ENCODE assay signal across 8 cellular contexts in genomic region chr12:68240975-68241374, GRCh38. TPM values are rescaled to one million over a fixed set of nuclear protein-coding genes. Genes with fewer than 3 reads are reported as not detected.
DNase-seq lines count a peak whose midpoint lies in the region; TF ChIP-seq lines count a peak whose summit lies in the region.

No MANE protein-coding gene starts in this region.

- H3K79me2 ChIP-seq in GM23248 (ENCODE audit: insufficient read depth) (no peaks in the 10 kb centered on the region), mesendoderm (ENCODE audit: control insufficient read depth, insufficient read depth, low read length) (no peaks in the 10 kb centered on the region)

- no peak overlapping the region for H2BK12ac ChIP-seq in neuronal stem cell (ENCODE audit: low read length)

- H2BK5ac ChIP-seq in mesendoderm (ENCODE audit: low read length) (no peak overlapping the region), neuronal stem cell (ENCODE audit: low read length) (no peak overlapping the region)

- peak overlapping the region; percentile 28 for H3K9ac ChIP-seq in GM23248
- no peak overlapping the region for H3K9ac ChIP-seq in mesendoderm (ENCODE audit: low read length)
- H3K9ac ChIP-seq in neuronal stem cell (ENCODE audit: low read depth, low read length, poor library complexity): no peak overlapping the region

- H2AK5ac ChIP-seq in mesendoderm (ENCODE audit: low read length) (no peak overlapping the region), neuronal stem cell (ENCODE audit: low read depth, low read length) (no peak overlapping the region)

- H3K79me1 ChIP-seq in mesendoderm (ENCODE audit: low read length) (no peaks in the 10 kb centered on the region), neuronal stem cell (ENCODE audit: low read depth, low read length) (no peaks in the 10 kb centered on the region)

- H3F3A ChIP-seq in GM23248 (ENCODE audit: insufficient read depth): peaks cover 33% of the 10 kb centered on the region

- H2BK15ac ChIP-seq in mesendoderm (replicated peaks; ENCODE audit: low read depth) (no peak overlapping the region), neuronal stem cell (ENCODE audit: low read length) (no peak overlapping the region)

- no peak overlapping the region for H3K23ac ChIP-seq in mesendoderm (ENCODE audit: low read length)
- H3K23ac ChIP-seq in neuronal stem cell (ENCODE audit: low read depth, low read length, poor library complexity): no peak overlapping the region

- H3K27me3 ChIP-seq in GM23248 (replicated peaks; ENCODE audit: insufficient read depth) (no peaks in the 10 kb centered on the region), mesendoderm (ENCODE audit: insufficient read depth, low read length, poor library complexity) (no peaks in the 10 kb centered on the region), tibial nerve (no peaks in the 10 kb centered on the region), neuronal stem cell (ENCODE audit: control insufficient read depth in 3 of 3, insufficient read depth in 3 of 3, low read depth in 1 of 3, low read length in 3 of 3) (no peaks in the 10 kb centered on the region)

- TF ChIP-seq CTCF in GM12864 (IDR thresholded peaks at IDR 0.05; ENCODE audit: low read depth, low read length, missing control alignments) (no peak), tibial nerve (IDR thresholded peaks at IDR 0.05) (no peak)

- H3K36me3 ChIP-seq in GM23248 (ENCODE audit: low read depth): no peaks in the 10 kb centered on the region
- H3K36me3 ChIP-seq in mesendoderm (ENCODE audit: control insufficient read depth, insufficient read depth, low read length): no peaks in the 10 kb centered on the region
- H3K36me3 ChIP-seq in tibial nerve: no peaks in the 10 kb centered on the region
- H3K36me3 ChIP-seq in neuronal stem cell (replicated peaks in 1 of 2; ENCODE audit: control insufficient read depth in 2 of 2, insufficient read depth in 2 of 2, low read length in 2 of 2): no peaks in the 10 kb centered on the region

- H3K18ac ChIP-seq in mesendoderm (ENCODE audit: low read length) (no peak overlapping the region), neuronal stem cell (ENCODE audit: low read length) (no peak overlapping the region)

- H4K8ac ChIP-seq in mesendoderm (ENCODE audit: low read depth, low read length): no peak overlapping the region
- H4K8ac ChIP-seq in neuronal stem cell (ENCODE audit: low read depth, low read length): no peak overlapping the region

- no peak overlapping the region for H3K56ac ChIP-seq in mesendoderm (ENCODE audit: low read length)

- no peak for TF ChIP-seq POLR2A in tibial nerve (IDR thresholded peaks at IDR 0.05)

- H3K4me3 ChIP-seq in GM12864 (ENCODE audit: low read depth, low read length) (no peak overlapping the region), GM23248 (no peak overlapping the region), mesendoderm (ENCODE audit: low read length) (no peak overlapping the region), tibial nerve (no peak overlapping the region), neuronal stem cell (ENCODE audit: low read length in 2 of 2) (no peak overlapping the region)

- peak overlapping the region; percentile 87 for H3K27ac ChIP-seq in GM23248
- H3K27ac ChIP-seq in mesendoderm (ENCODE audit: low read depth, low read length): no peak overlapping the region
- peak overlapping the region in 3 of 4 donors; percentile 11 to 65 (median 53) for H3K27ac ChIP-seq in tibial nerve
- H3K27ac ChIP-seq in neuronal stem cell (replicated peaks; ENCODE audit: low read length): no peak overlapping the region

- DNase-seq in GM12864 (ENCODE audit: low read depth) (peak; percentile 66), GM23248 (peak; percentile 59), NCI-H69 (lab: John Stamatoyannopoulos, UW) (peak; percentile 34), mesendoderm (no peak), tibial nerve (ENCODE audit: low spot score in 2 of 2) (no peak), neuronal stem cell (ENCODE audit: low spot score) (no peak)
- peak; percentile 54 for DNase-seq in activated naive CD4-positive, alpha-beta T cell treated with Interleukin-2 at 50 U/mL for 16 hours
- DNase-seq in effector CD8-positive, alpha-beta T cell (lab: John Stamatoyannopoulos, UW): no peak

- H2AFZ ChIP-seq in GM23248 (peak overlapping the region; percentile 43), neuronal stem cell (ENCODE audit: low read length) (no peak overlapping the region)

- no peak for TF ChIP-seq EP300 in tibial nerve (IDR thresholded peaks at IDR 0.05)

- H3K14ac ChIP-seq in neuronal stem cell (ENCODE audit: low read length): no peak overlapping the region

- 19 to 42% methylated on average over 1 of the region's 1 CpG for WGBS in GM23248 (ENCODE audit: low coverage in 1 of 2, low lambda C conversion rate in 2 of 2, missing lambda C conversion rate in 2 of 2), 2 experiments
- WGBS in mesendoderm (ENCODE audit: extremely low coverage, insufficient coverage, low lambda C conversion rate): no CpG with 5 or more reads among the region's 1 CpG
- 36 to 50% methylated on average over 1 of the region's 1 CpG for WGBS in tibial nerve, 2 donors
- WGBS in neuronal stem cell (ENCODE audit: extremely low coverage in 2 of 2, insufficient read length in 2 of 2, insufficient replicate concordance in 1 of 2), 2 donors: no CpG with 5 or more reads among the region's 1 CpG

- in situ Hi-C loops in GM23248 (cut with MboI): no loop called here

- no peaks in the 10 kb centered on the region for H3K9me2 ChIP-seq in GM23248 (ENCODE audit: insufficient read depth)

- H4K20me1 ChIP-seq in GM23248 (ENCODE audit: insufficient read depth): no peaks in the 10 kb centered on the region

- peak overlapping the region; percentile 31 for H3K4ac ChIP-seq in mesendoderm (ENCODE audit: low read depth, low read length)
- H3K4ac ChIP-seq in neuronal stem cell (ENCODE audit: low read length): no peak overlapping the region

- peak overlapping the region; percentile 41 for H3K4me2 ChIP-seq in GM23248 (ENCODE audit: unreplicated experiment)
- no peak overlapping the region for H3K4me2 ChIP-seq in mesendoderm (ENCODE audit: low read length)
- no peak overlapping the region for H3K4me2 ChIP-seq in neuronal stem cell (ENCODE audit: insufficient read depth, low read length, poor library complexity, severe bottlenecking)

- no peak overlapping the region for H4K5ac ChIP-seq in mesendoderm (ENCODE audit: low read length)

- peaks cover 36% of the 10 kb centered on the region for H3K4me1 ChIP-seq in GM23248 (ENCODE audit: insufficient read depth)
- no peaks in the 10 kb centered on the region for H3K4me1 ChIP-seq in mesendoderm (ENCODE audit: control insufficient read depth, low read depth, low read length)
- H3K4me1 ChIP-seq in tibial nerve: peaks cover 0 to 33% (median 2%) of the 10 kb centered on the region in 4 donors
- peaks cover 4 to 5% of the 10 kb centered on the region in 2 donors for H3K4me1 ChIP-seq in neuronal stem cell (ENCODE audit: control insufficient read depth in 2 of 2, insufficient read depth in 1 of 2, low read depth in 1 of 2, low read length in 2 of 2)

- no peaks in the 10 kb centered on the region for H3K9me3 ChIP-seq in GM23248 (ENCODE audit: low read depth)
- H3K9me3 ChIP-seq in tibial nerve: no peaks in the 10 kb centered on the region
- no peaks in the 10 kb centered on the region for H3K9me3 ChIP-seq in neuronal stem cell (replicated peaks in 1 of 2; ENCODE audit: control insufficient read depth in 2 of 2, insufficient read depth in 1 of 2, low read depth in 1 of 2, low read length in 2 of 2)

- no peak overlapping the region for H4K91ac ChIP-seq in neuronal stem cell (ENCODE audit: low read depth, low read length, poor library complexity)

- no peak overlapping the region for H2BK120ac ChIP-seq in mesendoderm (ENCODE audit: low read depth, low read length)
- H2BK120ac ChIP-seq in neuronal stem cell (ENCODE audit: low read depth, low read length): no peak overlapping the region

RNA-seq across cellular contexts. Expression of gene IL22, which starts 12.4 kb away (rescaled TPM):
- not detected in 2 replicates for total RNA-seq in GM23248 (2014; rRNA removed; shearing (Covaris generic))
- polyA plus RNA-seq in GM23248 (2016; fragmentation: Nextera tagmentation; extraction: Ambion mirVana): not detected in 2 replicates
- not detected for polyA plus RNA-seq in mesendoderm (2013, experiment 1 of 2)
- not detected for polyA plus RNA-seq in mesendoderm (2013, experiment 2 of 2)
- not detected for total RNA-seq in tibial nerve
- not detected for polyA plus RNA-seq in neuronal stem cell (2013, experiment 1 of 2)
- not detected for polyA plus RNA-seq in neuronal stem cell (2013, experiment 2 of 2)

RNA-seq across cellular contexts. Expression of gene IL26, which starts 15.4 kb away (rescaled TPM):
- total RNA-seq in GM23248 (2014; rRNA removed; shearing (Covaris generic)): not detected in 2 replicates
- not detected in 2 replicates for polyA plus RNA-seq in GM23248 (2016; fragmentation: Nextera tagmentation; extraction: Ambion mirVana)
- not detected for polyA plus RNA-seq in mesendoderm (2013, experiment 1 of 2)
- not detected for polyA plus RNA-seq in mesendoderm (2013, experiment 2 of 2)
- total RNA-seq in tibial nerve: not detected
- polyA plus RNA-seq in neuronal stem cell (2013, experiment 1 of 2): not detected
- polyA plus RNA-seq in neuronal stem cell (2013, experiment 2 of 2): not detected

Comparison
In these comparisons a context has a peak if more than half of its experiments do, and no peak if none do; other contexts are left out.
1. DNase-seq: peak in GM12864 (single experiment), GM23248 (single experiment), NCI-H69 (single experiment) and activated naive CD4-positive, alpha-beta T cell treated with Interleukin-2 at 50 U/mL for 16 hours (single experiment); none in mesendoderm (single experiment), tibial nerve (0 of 2), effector CD8-positive, alpha-beta T cell (single experiment) and neuronal stem cell (single experiment).
2. H3K27ac ChIP-seq: peak in GM23248 (single experiment) and tibial nerve (3 of 4); none in mesendoderm (single experiment) and neuronal stem cell (single experiment).